In the genomic region with DNA sequence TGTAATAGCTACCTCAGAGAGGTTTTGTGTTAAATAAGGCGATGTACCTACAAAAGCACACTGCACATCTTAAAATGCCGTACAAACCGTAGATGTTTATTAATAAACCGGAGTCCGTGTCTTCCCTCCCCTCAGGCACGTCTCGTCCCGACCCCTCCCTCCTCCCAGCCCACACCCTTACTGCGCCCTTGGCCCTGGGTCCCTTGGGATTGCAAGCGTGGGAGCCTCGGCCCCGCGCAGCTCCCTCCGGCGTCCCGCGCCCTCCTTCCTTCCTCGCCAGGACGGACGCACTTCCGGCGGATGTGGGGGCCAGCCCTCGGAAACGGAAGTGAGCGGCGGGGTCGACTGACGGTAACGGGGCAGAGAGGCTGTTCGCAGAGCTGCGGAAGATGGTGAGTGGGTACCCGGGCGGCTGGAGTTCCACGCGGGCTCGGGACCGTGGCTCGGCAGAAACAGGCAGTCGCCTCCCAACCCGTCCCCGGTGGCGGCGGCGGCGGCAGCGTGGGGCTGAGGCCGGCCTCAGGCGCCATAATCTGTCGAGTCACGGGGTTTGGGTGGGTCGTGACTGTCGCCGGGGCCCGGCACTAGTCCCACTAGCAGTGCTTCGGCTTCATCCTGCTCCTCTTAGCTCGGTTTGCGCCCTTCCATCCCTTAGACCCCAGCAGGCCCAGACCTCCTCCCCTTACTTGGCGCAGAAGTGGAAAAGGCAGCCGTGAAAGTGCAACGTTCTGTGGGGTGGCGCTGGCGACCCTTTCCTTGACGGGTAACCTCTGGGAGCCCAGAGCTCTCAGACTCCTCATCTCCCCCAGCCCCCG, we compare ENCODE assay signal across 8 cellular contexts. TPM values are rescaled to one million over a fixed set of nuclear protein-coding genes. Genes with fewer than 3 reads are reported as not detected.
DNase-seq lines count a peak whose midpoint lies in the region; ATAC-seq and TF ChIP-seq lines count a peak whose summit lies in the region.

Gene POMP (plus strand): TSS at position 335 of the 815 bp plus-strand sequence. CDS start 55 bp downstream, at position 390.

- no peak within 1 kb of the TSS for H3K18ac ChIP-seq in H9 (ENCODE audit: insufficient read length, low read depth, low read length)

- no peak within 1 kb of the TSS for H2BK120ac ChIP-seq in H9 (ENCODE audit: low read depth, low read length, poor library complexity, severe bottlenecking)

- no peak within 1 kb of the TSS for H2BK5ac ChIP-seq in H9 (ENCODE audit: insufficient read length, low read length)

- no peak within 1 kb of the TSS for H3K27ac ChIP-seq in H9 (ENCODE audit: insufficient read length, low read depth, low read length)
- peak within 1 kb of the TSS; percentile 63 for H3K27ac ChIP-seq in MM.1S (ENCODE audit: low read length)
- peak within 1 kb of the TSS; percentile 76 for H3K27ac ChIP-seq in SK-N-MC
- peak within 1 kb of the TSS; percentile 88 to 95 (median 92) for H3K27ac ChIP-seq in gastroesophageal sphincter
- peak within 1 kb of the TSS; percentile 93 for H3K27ac ChIP-seq in neutrophil
- peak within 1 kb of the TSS; percentile 85 for H3K27ac ChIP-seq in substantia nigra (ENCODE audit: low read depth, low read length, poor library complexity, severe bottlenecking)

- peak within 1 kb of the TSS; percentile 96 to 98 for H3K4me3 Mint-ChIP-seq in H9
- H3K4me3 Mint-ChIP-seq in activated naive CD4-positive, alpha-beta T cell treated with anti-CD3 and anti-CD28 coated beads, Interleukin-2, amount 10 ng/mL, durations not matched to agents 7 days and 5 days, result peak within 1 kb of the TSS; percentile 97

- H3K4ac ChIP-seq in H9 (ENCODE audit: low read depth, low read length), result no peak within 1 kb of the TSS

- no peaks in the 10 kb centered on the region for H3K9me2 ChIP-seq in MM.1S (replicated peaks; ENCODE audit: insufficient read depth, low read length)

- peak; percentile 91 to 93 for TF ChIP-seq POLR2A in gastroesophageal sphincter (IDR thresholded peaks at IDR 0.05)

- no peak within 1 kb of the TSS for H4K91ac ChIP-seq in H9 (ENCODE audit: insufficient read length, low read depth, low read length)

- H4K20me1 ChIP-seq in H9 (ENCODE audit: control insufficient read depth, insufficient read depth, insufficient read length), result no peaks in the 10 kb centered on the region
- H4K20me1 ChIP-seq in MM.1S (ENCODE audit: insufficient read depth, low read length), result no peaks in the 10 kb centered on the region

- H3K4me2 ChIP-seq in H9 (ENCODE audit: insufficient read depth, insufficient read length, low read length) (peak within 1 kb of the TSS; percentile 91), MM.1S (ENCODE audit: low read depth, low read length) (peak within 1 kb of the TSS; percentile 57)

- H3K27ac Mint-ChIP-seq in H9, result peak within 1 kb of the TSS; percentile 75 to 95 (median 93)
- H3K27ac Mint-ChIP-seq in activated naive CD4-positive, alpha-beta T cell treated with anti-CD3 and anti-CD28 coated beads, Interleukin-2, amount 10 ng/mL, durations not matched to agents 7 days and 5 days, result peak within 1 kb of the TSS; percentile 97

- no peaks in the 10 kb centered on the region for H3K9me3 Mint-ChIP-seq in H9
- no peaks in the 10 kb centered on the region for H3K9me3 Mint-ChIP-seq in activated naive CD4-positive, alpha-beta T cell treated with anti-CD3 and anti-CD28 coated beads, Interleukin-2, amount 10 ng/mL, durations not matched to agents 7 days and 5 days

- no peak within 1 kb of the TSS for H4K8ac ChIP-seq in H9 (replicated peaks; ENCODE audit: insufficient read length, low read depth, low read length)

- H3K79me1 ChIP-seq in H9 (ENCODE audit: insufficient read depth, low read depth, low read length, poor library complexity, severe bottlenecking), result peaks cover 19% of the 10 kb centered on the region

- H2AFZ ChIP-seq in H9 (ENCODE audit: low read length), result no peak within 1 kb of the TSS
- H2AFZ ChIP-seq in MM.1S (ENCODE audit: low read length), result peak within 1 kb of the TSS; percentile 64

- DNase-seq in GF-D8 (lab: John Stamatoyannopoulos, UW) (peak; percentile 84), H9 (peak; percentile 85), MM.1S (peak; percentile 75), SK-N-MC (ENCODE audit: low read depth, low spot score) (peak; percentile 57), substantia nigra (lab: John Stamatoyannopoulos, UW) (peak; percentile 37 to 95 (median 86))
- peak; percentile 95 for DNase-seq in activated naive CD4-positive, alpha-beta T cell treated with anti-CD3 and anti-CD28 coated beads, Interleukin-2, amount 10 ng/mL, durations not matched to agents 7 days and 5 days

- H2BK15ac ChIP-seq in H9 (ENCODE audit: low read depth, low read length), result no peak within 1 kb of the TSS

- H3F3A ChIP-seq in MM.1S (ENCODE audit: insufficient read depth, low read length), result no peaks in the 10 kb centered on the region

- peaks cover 3% of the 10 kb centered on the region; the same call in 1 of the 2 replicates for H3K4me1 ChIP-seq in H9 (ENCODE audit: insufficient read depth, low read length)
- no peaks in the 10 kb centered on the region; the same call in 1 of the 2 replicates for H3K4me1 ChIP-seq in MM.1S (ENCODE audit: low read length)
- peaks cover 11 to 54% (median 16%) of the 10 kb centered on the region in 3 donors for H3K4me1 ChIP-seq in gastroesophageal sphincter
- H3K4me1 ChIP-seq in neutrophil (ENCODE audit: control insufficient read depth in 1 of 2, insufficient read depth in 1 of 2, low read depth in 1 of 2, low read length in 1 of 2), result peaks cover 24 to 27% of the 10 kb centered on the region in 2 experiments

- WGBS in H9 (ENCODE audit: extremely low coverage, insufficient read length, low lambda C conversion rate), result no CpG with 5 or more reads among the region's 64 CpGs
- 0% methylated on average over 2 to 16 of the region's 64 CpGs for WGBS in gastroesophageal sphincter (ENCODE audit: low coverage in 1 of 2), 2 donors

- H3K56ac ChIP-seq in H9 (ENCODE audit: insufficient read length, low read depth, low read length), result no peak within 1 kb of the TSS

- H4K5ac ChIP-seq in H9 (ENCODE audit: insufficient read length, low read depth, low read length), result no peak within 1 kb of the TSS

- peak within 1 kb of the TSS; percentile 83 for H3K14ac ChIP-seq in H9 (ENCODE audit: insufficient read depth, low read length)

- H3K9ac ChIP-seq in H9 (ENCODE audit: extremely low read depth, insufficient read length, low read length) (peak within 1 kb of the TSS; percentile 93), MM.1S (ENCODE audit: low read length) (peak within 1 kb of the TSS; percentile 80), SK-N-MC (ENCODE audit: insufficient read length) (peak within 1 kb of the TSS; percentile 97)

- CTCF ChIA-PET in activated naive CD4-positive, alpha-beta T cell treated with anti-CD3 and anti-CD28 coated beads, Interleukin-2, amount 10 ng/mL, durations not matched to agents 7 days and 5 days (lab: Charles Lee), result interaction anchor here (1.2 to 2.6 kb wide), 3 partner anchors 10 to 23 kb away, joined by 3 to 12 read pairs (median 7); no protein-coding TSS in a partner anchor

- no peak for TF ChIP-seq EP300 in gastroesophageal sphincter (IDR thresholded peaks at IDR 0.05)

- H2AK5ac ChIP-seq in H9 (ENCODE audit: insufficient read length, low read length), result no peak within 1 kb of the TSS

- peak; percentile 11; the same call in 1 of the 3 replicates for TF ChIP-seq CTCF in H9 (conservative IDR thresholded peaks at IDR 0.05)
- TF ChIP-seq CTCF in MM.1S (IDR thresholded peaks at IDR 0.05; ENCODE audit: low read length), result no peak
- TF ChIP-seq CTCF in gastroesophageal sphincter (IDR thresholded peaks at IDR 0.05), result no peak
- peak; percentile 11 for TF ChIP-seq CTCF in neutrophil (IDR thresholded peaks at IDR 0.05)

- H3K23me2 ChIP-seq in H9 (ENCODE audit: insufficient read length, low read depth, low read length, poor library complexity, severe bottlenecking), result peaks cover 3% of the 10 kb centered on the region

- H3K4me1 Mint-ChIP-seq in H9, result peaks cover 33 to 34% of the 10 kb centered on the region in 2 experiments
- peaks cover 54% of the 10 kb centered on the region for H3K4me1 Mint-ChIP-seq in activated naive CD4-positive, alpha-beta T cell treated with anti-CD3 and anti-CD28 coated beads, Interleukin-2, amount 10 ng/mL, durations not matched to agents 7 days and 5 days

- peaks cover 5 to 26% (median 23%) of the 10 kb centered on the region in 3 experiments; a peak in 6 of 7 replicates for H3K36me3 Mint-ChIP-seq in H9 (ENCODE audit: insufficient read depth in 1 of 3, low read depth in 3 of 3)
- H3K36me3 Mint-ChIP-seq in activated naive CD4-positive, alpha-beta T cell treated with anti-CD3 and anti-CD28 coated beads, Interleukin-2, amount 10 ng/mL, durations not matched to agents 7 days and 5 days, result peaks cover 36% of the 10 kb centered on the region

- H3K23ac ChIP-seq in H9 (ENCODE audit: insufficient read length, low read depth, low read length), result no peak within 1 kb of the TSS

- peak; percentile 98 for ATAC-seq in gastroesophageal sphincter

- H3K9me3 ChIP-seq in H9 (ENCODE audit: control insufficient read depth, low read depth, low read length) (no peaks in the 10 kb centered on the region), MM.1S (replicated peaks; ENCODE audit: insufficient read depth, low read length) (no peaks in the 10 kb centered on the region), SK-N-MC (ENCODE audit: low read depth, low read length) (no peaks in the 10 kb centered on the region), gastroesophageal sphincter (no peaks in the 10 kb centered on the region), neutrophil (no peaks in the 10 kb centered on the region)

- no peak within 1 kb of the TSS for H3T11ph ChIP-seq in H9 (ENCODE audit: low read length)

- H3K27me3 ChIP-seq in H9 (ENCODE audit: insufficient read depth, low read length) (no peaks in the 10 kb centered on the region), MM.1S (replicated peaks; ENCODE audit: insufficient read depth, low read length) (no peaks in the 10 kb centered on the region), gastroesophageal sphincter (no peaks in the 10 kb centered on the region), neutrophil (no peaks in the 10 kb centered on the region)

- H3K4me3 ChIP-seq in MM.1S (ENCODE audit: low read length), result peak within 1 kb of the TSS; percentile 88
- peak within 1 kb of the TSS; percentile 97 for H3K4me3 ChIP-seq in SK-N-MC
- H3K4me3 ChIP-seq in gastroesophageal sphincter, result peak within 1 kb of the TSS; percentile 90 to 98
- peak within 1 kb of the TSS; percentile 77 to 85 for H3K4me3 ChIP-seq in neutrophil (ENCODE audit: low read depth in 1 of 2, low read length in 1 of 2)

- H2BK20ac ChIP-seq in H9 (ENCODE audit: low read depth, low read length, poor library complexity, severe bottlenecking), result no peak within 1 kb of the TSS

- H2BK12ac ChIP-seq in H9 (ENCODE audit: insufficient read length, low read depth, low read length), result no peak within 1 kb of the TSS

- no peaks in the 10 kb centered on the region for H3K27me3 Mint-ChIP-seq in H9 (ENCODE audit: low read depth)
- H3K27me3 Mint-ChIP-seq in activated naive CD4-positive, alpha-beta T cell treated with anti-CD3 and anti-CD28 coated beads, Interleukin-2, amount 10 ng/mL, durations not matched to agents 7 days and 5 days, result no peaks in the 10 kb centered on the region

- H3K36me3 ChIP-seq in MM.1S (replicated peaks; ENCODE audit: insufficient read depth, low read length) (no peaks in the 10 kb centered on the region), SK-N-MC (ENCODE audit: insufficient read depth, low read length) (peaks cover 31% of the 10 kb centered on the region), gastroesophageal sphincter (peaks cover 0 to 29% of the 10 kb centered on the region in 2 donors), neutrophil (peaks cover 20% of the 10 kb centered on the region)

- peaks cover 34% of the 10 kb centered on the region for H3K79me2 ChIP-seq in H9 (ENCODE audit: insufficient read depth, low read length)
- H3K79me2 ChIP-seq in MM.1S (ENCODE audit: low read length), result peaks cover 55% of the 10 kb centered on the region

RNA-seq across cellular contexts. Expression of gene POMP, which starts in this region (rescaled TPM):
- total RNA-seq in H9 (2021) (102 and 103 TPM in 2 replicates), gastroesophageal sphincter (10 to 100 TPM; 47.6 to 71.6 (median 60.1) TPM)

Comparison
In these comparisons a context has a peak if more than half of its experiments do, and no peak if none do; other contexts are left out.
1. CTCF ChIP-seq: peak in H9 (single experiment) and neutrophil (single experiment); none in MM.1S (single experiment) and gastroesophageal sphincter (0 of 4).
2. Peak in every context shown above with its lines, with median percentiles within 50 percentile points of each other: DNase-seq, H3K9ac ChIP-seq and H3K4me3 ChIP-seq.